Comparison of ENCODE assay signal across 8 cellular contexts in genomic region chr11:118530180-118530682, GRCh38. TPM values are rescaled to one million over a fixed set of nuclear protein-coding genes. Genes with fewer than 3 reads are reported as not detected.
DNase-seq lines count a peak whose midpoint lies in the region; TF ChIP-seq lines count a peak whose summit lies in the region.

No MANE protein-coding gene starts in this region.

- H3K9me3 ChIP-seq in transverse colon: no peaks in the 10 kb centered on the region

- in situ Hi-C loops in transverse colon (cut with MboI; ENCODE audit: low pct_ligation_motif_present in 1 of 4, low pct_unique_long_range_greater_than_20kb in 1 of 4, low sequenced_read_pairs in 3 of 4): no loop called here

- no peak for TF ChIP-seq EP300 in transverse colon (IDR thresholded peaks at IDR 0.05; ENCODE audit: low read depth)

- H3K36me3 ChIP-seq in transverse colon: no peaks in the 10 kb centered on the region

- H3K27me3 ChIP-seq in transverse colon: no peaks in the 10 kb centered on the region

- H3K4me3 Mint-ChIP-seq in brain: peak overlapping the region; percentile 87 to 99 (median 95)

- peak overlapping the region; percentile 72 to 86 (median 80) for H3K27ac ChIP-seq in transverse colon

- H3K4me1 ChIP-seq in transverse colon: peaks cover 9 to 30% (median 23%) of the 10 kb centered on the region in 4 donors

- no peaks in the 10 kb centered on the region for H3K27me3 Mint-ChIP-seq in brain

- DNase-seq in NCI-H2107 treated with DMSO at 0.1 percent for 48 hours (lab: John Stamatoyannopoulos, UW; ENCODE audit: unreplicated experiment) (peak; percentile 60), NCI-H2107 (lab: John Stamatoyannopoulos, UW) (no peak), NCI-H2081 treated with DMSO at 0.1 percent for 48 hours (lab: John Stamatoyannopoulos, UW) (peak; percentile 85), lower leg skin (ENCODE audit: low spot score in 2 of 2) (no peak), transverse colon (peak; percentile 60), activated gamma-delta T cell (lab: John Stamatoyannopoulos, UW) (no peak), NOMO-1 treated with dmso at 0.1 percent for 144 hours (lab: John Stamatoyannopoulos, UW; ENCODE audit: unreplicated experiment) (no peak)

- H3K27ac Mint-ChIP-seq in brain: peak overlapping the region; percentile 75 to 98 (median 97)

- TF ChIP-seq POLR2A in lower leg skin (IDR thresholded peaks at IDR 0.05) (no peak), transverse colon (IDR thresholded peaks at IDR 0.05) (no peak)

- H3K9me3 Mint-ChIP-seq in brain: peaks cover 0 to 2% (median 0%) of the 10 kb centered on the region in 5 experiments

- H3K36me3 Mint-ChIP-seq in brain: peaks cover 9% of the 10 kb centered on the region

- WGBS in lower leg skin, 2 donors: 4 to 8% methylated on average over 14 to 18 of the region's 31 CpGs
- 7 to 18% methylated on average over 6 to 17 of the region's 31 CpGs for WGBS in transverse colon (ENCODE audit: low coverage in 1 of 2), 2 donors

- peak overlapping the region; percentile 63 for H3K4me3 ChIP-seq in lower leg skin (ENCODE audit: low read depth, poor library complexity, severe bottlenecking)
- H3K4me3 ChIP-seq in transverse colon: peak overlapping the region; percentile 64 to 84 (median 68)

- intact Hi-C loops in lower leg skin (cut with DNase I; ENCODE audit: low total_unique reads): no loop called here
- intact Hi-C loops in transverse colon (cut with DNase I; ENCODE audit: low total_unique reads): no loop called here

- H3K4me1 Mint-ChIP-seq in brain: peaks cover 31% of the 10 kb centered on the region

- TF ChIP-seq CTCF in brain (conservative IDR thresholded peaks at IDR 0.05): no peak
- TF ChIP-seq CTCF in lower leg skin (IDR thresholded peaks at IDR 0.05): no peak
- TF ChIP-seq CTCF in transverse colon (IDR thresholded peaks at IDR 0.05): no peak

RNA-seq across cellular contexts. Expression of gene TMEM25, which starts 0.8 kb away (rescaled TPM):
- polyA plus RNA-seq in brain (ENCODE audit: insufficient read depth, low read depth, low replicate concordance): 48.7 TPM
- total RNA-seq in lower leg skin (10 to 100 TPM; 18.8 to 22.8 (median 21.0) TPM), transverse colon (10 to 100 TPM in 2 of 4 donors, 1 to 10 TPM in 2; 1.5 to 37.0 (median 14.5) TPM)

RNA-seq across cellular contexts. Expression of gene TTC36, which starts 3.0 kb away (rescaled TPM):
- 0.46 TPM for polyA plus RNA-seq in brain (ENCODE audit: insufficient read depth, low read depth, low replicate concordance)
- under 1 TPM in 2 of 4 donors, not detected in 2; 0.27 to 0.42 TPM for total RNA-seq in lower leg skin
- total RNA-seq in transverse colon: 10 to 100 TPM in 1 of 4 donors, 1 to 10 TPM in 1, not detected in 2; 2.2 to 17.9 TPM

RNA-seq across cellular contexts. Expression of gene IFT46, which starts 35.5 kb away (rescaled TPM):
- polyA plus RNA-seq in brain (ENCODE audit: insufficient read depth, low read depth, low replicate concordance): 34.3 TPM
- 10 to 100 TPM; 14.7 to 20.1 (median 16.1) TPM for total RNA-seq in lower leg skin
- total RNA-seq in transverse colon: 10 to 100 TPM in 3 of 4 donors, 1 to 10 TPM in 1; 4.8 to 20.2 (median 14.8) TPM

RNA-seq across cellular contexts. Expression of gene ARCN1, which starts 42.0 kb away (rescaled TPM):
- polyA plus RNA-seq in brain (ENCODE audit: insufficient read depth, low read depth, low replicate concordance): 113 TPM
- total RNA-seq in lower leg skin: 10 to 100 TPM; 61.4 to 81.2 (median 70.7) TPM
- total RNA-seq in transverse colon: 10 to 100 TPM; 27.9 to 80.3 (median 61.0) TPM

Comparison
In these comparisons a context has a peak if more than half of its experiments do, and no peak if none do; other contexts are left out.
1. DNase-seq: peak in NCI-H2107 treated with DMSO at 0.1 percent for 48 hours (single experiment), NCI-H2081 treated with DMSO at 0.1 percent for 48 hours (single experiment) and transverse colon (single experiment); none in NCI-H2107 (single experiment), lower leg skin (0 of 2), activated gamma-delta T cell (single experiment) and NOMO-1 treated with dmso at 0.1 percent for 144 hours (single experiment).